8 cellular contexts compared by ENCODE assay signal in genomic region chr2:221104391-221104811, GRCh38.
A peak's percentile ranks its signal among the peaks of the same experiment; 100 is the strongest.
DNase-seq lines count a peak whose midpoint lies in the region; ATAC-seq lines count a peak whose summit lies in the region.

No MANE protein-coding gene starts in this region.

- H3K9ac ChIP-seq in skeletal muscle tissue (ENCODE audit: low read depth in 1 of 3, low read length in 3 of 3) = peak overlapping the region in 2 of 3 donors; percentile 42 to 58

- in situ Hi-C loops in SK-MEL-5 (cut with HindIII; ENCODE audit: low pct_unique_long_range_greater_than_20kb, low sequenced_read_pairs) = no loop called here

- peak overlapping the region in 2 of 3 donors; percentile 27 to 45 for H3K4me3 ChIP-seq in skeletal muscle tissue (ENCODE audit: low read length in 3 of 3)

- no peaks in the 10 kb centered on the region for H3K36me3 ChIP-seq in skeletal muscle tissue (ENCODE audit: control insufficient read depth in 3 of 3, insufficient read depth in 3 of 3, low read length in 3 of 3)

- H3K27ac ChIP-seq in skeletal muscle tissue (ENCODE audit: low read depth, low read length) = no peak overlapping the region

- intact Hi-C loops in left ventricle myocardium superior (cut with micrococcal nuclease) = loop anchor here (10.0 kb wide), 1 partner anchor 470 kb away; the partner anchor contains the start of gene EPHA4

- peak; percentile 67 for ATAC-seq in GM21447 (IDR thresholded peaks at IDR 0.05; ENCODE audit: unreplicated experiment)
- peak; percentile 99 for ATAC-seq in left ventricle myocardium superior
- ATAC-seq in HG03565 (IDR thresholded peaks at IDR 0.05; ENCODE audit: unreplicated experiment) = no peak
- no peak for ATAC-seq in HG03280 (IDR thresholded peaks at IDR 0.05; ENCODE audit: unreplicated experiment)

- peaks cover 8 to 11% (median 9%) of the 10 kb centered on the region in 3 donors for H3K4me1 ChIP-seq in skeletal muscle tissue (ENCODE audit: control insufficient read depth in 3 of 3, insufficient read depth in 3 of 3, low read length in 3 of 3)

- H3K9me3 ChIP-seq in skeletal muscle tissue (ENCODE audit: control insufficient read depth in 3 of 3, low read length in 3 of 3) = no peaks in the 10 kb centered on the region

- DNase-seq in SK-MEL-5 (ENCODE audit: low read depth, low spot score) (peak; percentile 88), left ventricle myocardium superior (peak; percentile 91), activated gamma-delta T cell treated with Interleukin-2 at 50 U/mL for 16 hours (no peak), NCI-H187 treated with DMSO at 0.1 percent for 48 hours (lab: John Stamatoyannopoulos, UW) (no peak)

- H3K27me3 ChIP-seq in skeletal muscle tissue (ENCODE audit: control insufficient read depth in 3 of 3, insufficient read depth in 3 of 3, low read length in 3 of 3) = no peaks in the 10 kb centered on the region

Comparison
In these comparisons a context has a peak if more than half of its experiments do, and no peak if none do; other contexts are left out.
1. ATAC-seq: peak in GM21447 (single experiment) and left ventricle myocardium superior (single experiment); none in HG03565 (single experiment) and HG03280 (single experiment).
2. DNase-seq: peak in SK-MEL-5 (single experiment) and left ventricle myocardium superior (single experiment); none in activated gamma-delta T cell treated with Interleukin-2 at 50 U/mL for 16 hours (single experiment) and NCI-H187 treated with DMSO at 0.1 percent for 48 hours (single experiment).